Comparison of ENCODE assay signal across 16 cellular contexts in the genomic region with DNA sequence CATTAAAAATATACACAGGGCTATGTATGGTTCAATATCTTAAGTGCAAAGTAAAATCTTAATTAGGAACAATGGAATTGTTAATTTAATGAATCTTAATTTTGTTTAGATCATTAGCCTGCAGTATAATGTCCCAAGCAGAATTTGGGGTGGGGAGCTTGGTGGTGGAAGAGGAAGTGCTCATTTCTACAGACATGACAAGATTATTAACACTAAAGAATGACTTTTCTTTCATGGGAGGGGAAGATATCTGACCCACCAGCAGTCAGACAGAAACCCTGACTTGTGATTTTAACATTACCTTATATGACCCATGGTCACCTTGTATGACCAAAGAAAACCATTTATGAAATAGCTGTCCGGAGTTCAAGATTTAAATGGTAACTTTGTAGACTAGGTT.
"Had no signal": no experiment of that assay in that cellular context is flagged by ENCODE, and none has a peak within 500 bp of the region (broad histone marks: within the 10 kb centered on the region; RNA-seq: fewer than 3 reads in every experiment).

No MANE protein-coding gene starts in this region.

- H3K36me3 ChIP-seq: cardiac muscle cell, colonic mucosa, sigmoid colon, suprapubic skin, upper lobe of right lung had no signal

- FAIRE-seq: kidney had no signal

- H3K9me3 ChIP-seq: colonic mucosa, sigmoid colon, suprapubic skin, upper lobe of right lung had no signal

- H3K4me3 ChIP-seq: cardiac muscle cell, colonic mucosa, hepatocyte, sigmoid colon, suprapubic skin, upper lobe of right lung had no signal

- H3K79me2 ChIP-seq: hepatocyte had no signal

- H3K4me1 ChIP-seq: colonic mucosa, sigmoid colon, suprapubic skin had no signal

- DNase-seq: activated CD4-positive, alpha-beta T cell treated with anti-CD3 and anti-CD28 coated beads for 36 hours; activated CD8-positive, alpha-beta memory T cell treated with anti-CD3 and anti-CD28 coated beads, Interleukin-2, amount 50 U/mL, for 4 hours; activated CD8-positive, alpha-beta T cell treated with anti-CD3 and anti-CD28 coated beads for 36 hours; activated gamma-delta T cell treated with Interleukin-2 at 50 U/mL for 16 hours; activated naive CD8-positive, alpha-beta T cell treated with anti-CD3 and anti-CD28 coated beads, Interleukin-2, amount 50 U/mL, for 24 hours; activated T-cell treated with anti-CD3 and anti-CD28 coated beads, Interleukin-2, amount 50 U/mL, for 72 hours; colonic mucosa; effector CD4-positive, alpha-beta T cell; stimulated activated CD4-positive, alpha-beta T cell treated with anti-CD3 and anti-CD28 coated beads, Interleukin-2, amount 100 ng/mL, for 48 hours; stimulated activated naive CD4-positive, alpha-beta T cell treated with Interleukin-2 at 50 U/mL for 16 hours; upper lobe of right lung had no signal

- H3K27me3 ChIP-seq: cardiac muscle cell, colonic mucosa, hepatocyte, sigmoid colon, suprapubic skin, upper lobe of right lung had no signal

- ATAC-seq: activated CD4-positive, alpha-beta T cell treated with anti-CD3 and anti-CD28 coated beads for 36 hours; activated CD8-positive, alpha-beta T cell treated with anti-CD3 and anti-CD28 coated beads for 36 hours; activated naive CD8-positive, alpha-beta T cell treated with anti-CD3 and anti-CD28 coated beads, Interleukin-2, amount 50 U/mL, for 24 hours; activated T-cell treated with anti-CD3 and anti-CD28 coated beads, Interleukin-2, amount 50 U/mL, for 72 hours had no signal

- H2AFZ ChIP-seq: hepatocyte had no signal

- H3K27ac ChIP-seq: cardiac muscle cell, colonic mucosa, hepatocyte, sigmoid colon, suprapubic skin, upper lobe of right lung had no signal
